Comparison of ENCODE assay signal across 1 cellular context in genomic region chr4:20354120-20354519, GRCh38.
TF ChIP-seq lines count a peak whose summit lies in the region.

No MANE protein-coding gene starts in this region.

TF ChIP-seq in HEK293, 187 proteins besides CTCF, POLR2A, EP300 and RAD21 (continued from another document and continues in another):
- TF ChIP-seq, protein P1, sequence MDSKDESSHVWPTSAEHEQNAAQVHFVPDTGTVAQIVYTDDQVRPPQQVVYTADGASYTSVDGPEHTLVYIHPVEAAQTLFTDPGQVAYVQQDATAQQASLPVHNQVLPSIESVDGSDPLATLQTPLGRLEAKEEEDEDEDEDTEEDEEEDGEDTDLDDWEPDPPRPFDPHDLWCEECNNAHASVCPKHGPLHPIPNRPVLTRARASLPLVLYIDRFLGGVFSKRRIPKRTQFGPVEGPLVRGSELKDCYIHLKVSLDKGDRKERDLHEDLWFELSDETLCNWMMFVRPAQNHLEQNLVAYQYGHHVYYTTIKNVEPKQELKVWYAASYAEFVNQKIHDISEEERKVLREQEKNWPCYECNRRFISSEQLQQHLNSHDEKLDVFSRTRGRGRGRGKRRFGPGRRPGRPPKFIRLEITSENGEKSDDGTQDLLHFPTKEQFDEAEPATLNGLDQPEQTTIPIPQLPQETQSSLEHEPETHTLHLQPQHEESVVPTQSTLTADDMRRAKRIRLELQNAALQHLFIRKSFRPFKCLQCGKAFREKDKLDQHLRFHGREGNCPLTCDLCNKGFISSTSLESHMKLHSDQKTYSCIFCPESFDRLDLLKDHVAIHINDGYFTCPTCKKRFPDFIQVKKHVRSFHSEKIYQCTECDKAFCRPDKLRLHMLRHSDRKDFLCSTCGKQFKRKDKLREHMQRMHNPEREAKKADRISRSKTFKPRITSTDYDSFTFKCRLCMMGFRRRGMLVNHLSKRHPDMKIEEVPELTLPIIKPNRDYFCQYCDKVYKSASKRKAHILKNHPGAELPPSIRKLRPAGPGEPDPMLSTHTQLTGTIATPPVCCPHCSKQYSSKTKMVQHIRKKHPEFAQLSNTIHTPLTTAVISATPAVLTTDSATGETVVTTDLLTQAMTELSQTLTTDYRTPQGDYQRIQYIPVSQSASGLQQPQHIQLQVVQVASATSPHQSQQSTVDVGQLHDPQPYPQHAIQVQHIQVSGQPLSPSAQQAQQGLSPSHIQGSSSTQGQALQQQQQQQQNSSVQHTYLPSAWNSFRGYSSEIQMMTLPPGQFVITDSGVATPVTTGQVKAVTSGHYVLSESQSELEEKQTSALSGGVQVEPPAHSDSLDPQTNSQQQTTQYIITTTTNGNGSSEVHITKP (tag by site-specific recombination; IDR thresholded peaks at IDR 0.05) = no peak
- no peak for TF ChIP-seq ZNF324 (tag by site-specific recombination; IDR thresholded peaks at IDR 0.05)
- no peak for TF ChIP-seq ZNF658 (tag by site-specific recombination; IDR thresholded peaks at IDR 0.05)
- no peak for TF ChIP-seq ZIC2 (tag by site-specific recombination; IDR thresholded peaks at IDR 0.05)
- no peak for TF ChIP-seq ZNF621 (tag by site-specific recombination; IDR thresholded peaks at IDR 0.05)
- no peak for TF ChIP-seq ZNF580 (tag by site-specific recombination; IDR thresholded peaks at IDR 0.05)
- TF ChIP-seq, protein P2, sequence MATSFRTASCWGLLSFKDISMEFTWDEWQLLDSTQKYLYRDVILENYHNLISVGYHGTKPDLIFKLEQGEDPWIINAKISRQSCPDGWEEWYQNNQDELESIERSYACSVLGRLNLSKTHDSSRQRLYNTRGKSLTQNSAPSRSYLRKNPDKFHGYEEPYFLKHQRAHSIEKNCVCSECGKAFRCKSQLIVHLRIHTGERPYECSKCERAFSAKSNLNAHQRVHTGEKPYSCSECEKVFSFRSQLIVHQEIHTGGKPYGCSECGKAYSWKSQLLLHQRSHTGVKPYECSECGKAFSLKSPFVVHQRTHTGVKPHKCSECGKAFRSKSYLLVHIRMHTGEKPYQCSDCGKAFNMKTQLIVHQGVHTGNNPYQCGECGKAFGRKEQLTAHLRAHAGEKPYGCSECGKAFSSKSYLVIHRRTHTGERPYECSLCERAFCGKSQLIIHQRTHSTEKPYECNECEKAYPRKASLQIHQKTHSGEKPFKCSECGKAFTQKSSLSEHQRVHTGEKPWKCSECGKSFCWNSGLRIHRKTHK (tag by site-specific recombination; IDR thresholded peaks at IDR 0.05) = no peak
- TF ChIP-seq ZNF610 (tag by site-specific recombination; IDR thresholded peaks at IDR 0.05; ENCODE audit: borderline replicate concordance) = 0 out of 2 replicates have a peak, but pooled peaks have one; percentile 19
- no peak for TF ChIP-seq ZNF521 (tag by site-specific recombination; IDR thresholded peaks at IDR 0.05)
- no peak for TF ChIP-seq ZNF341 (tag by site-specific recombination; IDR thresholded peaks at IDR 0.05; ENCODE audit: low read depth)
- no peak for TF ChIP-seq ZNF571 (tag by site-specific recombination; IDR thresholded peaks at IDR 0.05)
- TF ChIP-seq ZEB2 (tag by site-specific recombination; IDR thresholded peaks at IDR 0.05) = peak; percentile 34; the same call in 1 of the 2 replicates
- TF ChIP-seq ZBTB11 (tag by site-specific recombination; conservative IDR thresholded peaks at IDR 0.05; ENCODE audit: low read depth) = no peak
- peak; percentile 43; the same call in 1 of the 2 replicates for TF ChIP-seq ZNF629 (tag by site-specific recombination; IDR thresholded peaks at IDR 0.05)
- no peak for TF ChIP-seq ZNF501 (tag by site-specific recombination; IDR thresholded peaks at IDR 0.05)
- TF ChIP-seq ZBTB48 (tag by site-specific recombination; IDR thresholded peaks at IDR 0.05) = no peak
- no peak for TF ChIP-seq HOXA7 (CRISPR knock-in tag; IDR thresholded peaks at IDR 0.05; ENCODE audit: borderline replicate concordance)
- TF ChIP-seq ZNF785 (tag by site-specific recombination; IDR thresholded peaks at IDR 0.05) = no peak
- no peak for TF ChIP-seq ZNF24 (tag by site-specific recombination; IDR thresholded peaks at IDR 0.05)
- peak; percentile 77 for TF ChIP-seq PRDM1 (tag by site-specific recombination; IDR thresholded peaks at IDR 0.05)
- no peak for TF ChIP-seq ZNF132 (tag by site-specific recombination; IDR thresholded peaks at IDR 0.05; ENCODE audit: borderline replicate concordance)
- TF ChIP-seq ZNF354C (tag by site-specific recombination; IDR thresholded peaks at IDR 0.05; ENCODE audit: borderline replicate concordance, low read depth) = no peak
- TF ChIP-seq ZNF202 (tag by site-specific recombination; IDR thresholded peaks at IDR 0.05; ENCODE audit: borderline replicate concordance) = no peak
- TF ChIP-seq ZNF555 (tag by site-specific recombination; conservative IDR thresholded peaks at IDR 0.05) = no peak
- no peak for TF ChIP-seq ZBTB17 (tag by site-specific recombination; IDR thresholded peaks at IDR 0.05)
- TF ChIP-seq WT1 (tag by site-specific recombination; IDR thresholded peaks at IDR 0.05) = 0 out of 2 replicates have a peak, but pooled peaks have one; percentile 49
- no peak for TF ChIP-seq ZNF266 (tag by site-specific recombination; IDR thresholded peaks at IDR 0.05; ENCODE audit: low read depth)
- TF ChIP-seq, protein P3, sequence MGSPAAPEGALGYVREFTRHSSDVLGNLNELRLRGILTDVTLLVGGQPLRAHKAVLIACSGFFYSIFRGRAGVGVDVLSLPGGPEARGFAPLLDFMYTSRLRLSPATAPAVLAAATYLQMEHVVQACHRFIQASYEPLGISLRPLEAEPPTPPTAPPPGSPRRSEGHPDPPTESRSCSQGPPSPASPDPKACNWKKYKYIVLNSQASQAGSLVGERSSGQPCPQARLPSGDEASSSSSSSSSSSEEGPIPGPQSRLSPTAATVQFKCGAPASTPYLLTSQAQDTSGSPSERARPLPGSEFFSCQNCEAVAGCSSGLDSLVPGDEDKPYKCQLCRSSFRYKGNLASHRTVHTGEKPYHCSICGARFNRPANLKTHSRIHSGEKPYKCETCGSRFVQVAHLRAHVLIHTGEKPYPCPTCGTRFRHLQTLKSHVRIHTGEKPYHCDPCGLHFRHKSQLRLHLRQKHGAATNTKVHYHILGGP (tag by site-specific recombination; IDR thresholded peaks at IDR 0.05) = peak; percentile 26; the same call in 1 of the 2 replicates
- no peak for TF ChIP-seq ZNF175 (tag by site-specific recombination; IDR thresholded peaks at IDR 0.05)
- TF ChIP-seq, protein P4, sequence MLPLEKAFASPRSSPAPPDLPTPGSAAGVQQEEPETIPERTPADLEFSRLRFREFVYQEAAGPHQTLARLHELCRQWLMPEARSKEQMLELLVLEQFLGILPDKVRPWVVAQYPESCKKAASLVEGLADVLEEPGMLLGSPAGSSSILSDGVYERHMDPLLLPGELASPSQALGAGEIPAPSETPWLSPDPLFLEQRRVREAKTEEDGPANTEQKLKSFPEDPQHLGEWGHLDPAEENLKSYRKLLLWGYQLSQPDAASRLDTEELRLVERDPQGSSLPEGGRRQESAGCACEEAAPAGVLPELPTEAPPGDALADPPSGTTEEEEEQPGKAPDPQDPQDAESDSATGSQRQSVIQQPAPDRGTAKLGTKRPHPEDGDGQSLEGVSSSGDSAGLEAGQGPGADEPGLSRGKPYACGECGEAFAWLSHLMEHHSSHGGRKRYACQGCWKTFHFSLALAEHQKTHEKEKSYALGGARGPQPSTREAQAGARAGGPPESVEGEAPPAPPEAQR (tag by site-specific recombination; IDR thresholded peaks at IDR 0.05) = no peak
- TF ChIP-seq, protein P5, sequence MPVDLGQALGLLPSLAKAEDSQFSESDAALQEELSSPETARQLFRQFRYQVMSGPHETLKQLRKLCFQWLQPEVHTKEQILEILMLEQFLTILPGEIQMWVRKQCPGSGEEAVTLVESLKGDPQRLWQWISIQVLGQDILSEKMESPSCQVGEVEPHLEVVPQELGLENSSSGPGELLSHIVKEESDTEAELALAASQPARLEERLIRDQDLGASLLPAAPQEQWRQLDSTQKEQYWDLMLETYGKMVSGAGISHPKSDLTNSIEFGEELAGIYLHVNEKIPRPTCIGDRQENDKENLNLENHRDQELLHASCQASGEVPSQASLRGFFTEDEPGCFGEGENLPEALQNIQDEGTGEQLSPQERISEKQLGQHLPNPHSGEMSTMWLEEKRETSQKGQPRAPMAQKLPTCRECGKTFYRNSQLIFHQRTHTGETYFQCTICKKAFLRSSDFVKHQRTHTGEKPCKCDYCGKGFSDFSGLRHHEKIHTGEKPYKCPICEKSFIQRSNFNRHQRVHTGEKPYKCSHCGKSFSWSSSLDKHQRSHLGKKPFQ (tag by site-specific recombination; IDR thresholded peaks at IDR 0.05) = no peak
- no peak for TF ChIP-seq ZNF138 (tag by site-specific recombination; IDR thresholded peaks at IDR 0.05; ENCODE audit: borderline replicate concordance)
- no peak for TF ChIP-seq ZNF169 (tag by site-specific recombination; IDR thresholded peaks at IDR 0.05)
- TF ChIP-seq, protein P6, sequence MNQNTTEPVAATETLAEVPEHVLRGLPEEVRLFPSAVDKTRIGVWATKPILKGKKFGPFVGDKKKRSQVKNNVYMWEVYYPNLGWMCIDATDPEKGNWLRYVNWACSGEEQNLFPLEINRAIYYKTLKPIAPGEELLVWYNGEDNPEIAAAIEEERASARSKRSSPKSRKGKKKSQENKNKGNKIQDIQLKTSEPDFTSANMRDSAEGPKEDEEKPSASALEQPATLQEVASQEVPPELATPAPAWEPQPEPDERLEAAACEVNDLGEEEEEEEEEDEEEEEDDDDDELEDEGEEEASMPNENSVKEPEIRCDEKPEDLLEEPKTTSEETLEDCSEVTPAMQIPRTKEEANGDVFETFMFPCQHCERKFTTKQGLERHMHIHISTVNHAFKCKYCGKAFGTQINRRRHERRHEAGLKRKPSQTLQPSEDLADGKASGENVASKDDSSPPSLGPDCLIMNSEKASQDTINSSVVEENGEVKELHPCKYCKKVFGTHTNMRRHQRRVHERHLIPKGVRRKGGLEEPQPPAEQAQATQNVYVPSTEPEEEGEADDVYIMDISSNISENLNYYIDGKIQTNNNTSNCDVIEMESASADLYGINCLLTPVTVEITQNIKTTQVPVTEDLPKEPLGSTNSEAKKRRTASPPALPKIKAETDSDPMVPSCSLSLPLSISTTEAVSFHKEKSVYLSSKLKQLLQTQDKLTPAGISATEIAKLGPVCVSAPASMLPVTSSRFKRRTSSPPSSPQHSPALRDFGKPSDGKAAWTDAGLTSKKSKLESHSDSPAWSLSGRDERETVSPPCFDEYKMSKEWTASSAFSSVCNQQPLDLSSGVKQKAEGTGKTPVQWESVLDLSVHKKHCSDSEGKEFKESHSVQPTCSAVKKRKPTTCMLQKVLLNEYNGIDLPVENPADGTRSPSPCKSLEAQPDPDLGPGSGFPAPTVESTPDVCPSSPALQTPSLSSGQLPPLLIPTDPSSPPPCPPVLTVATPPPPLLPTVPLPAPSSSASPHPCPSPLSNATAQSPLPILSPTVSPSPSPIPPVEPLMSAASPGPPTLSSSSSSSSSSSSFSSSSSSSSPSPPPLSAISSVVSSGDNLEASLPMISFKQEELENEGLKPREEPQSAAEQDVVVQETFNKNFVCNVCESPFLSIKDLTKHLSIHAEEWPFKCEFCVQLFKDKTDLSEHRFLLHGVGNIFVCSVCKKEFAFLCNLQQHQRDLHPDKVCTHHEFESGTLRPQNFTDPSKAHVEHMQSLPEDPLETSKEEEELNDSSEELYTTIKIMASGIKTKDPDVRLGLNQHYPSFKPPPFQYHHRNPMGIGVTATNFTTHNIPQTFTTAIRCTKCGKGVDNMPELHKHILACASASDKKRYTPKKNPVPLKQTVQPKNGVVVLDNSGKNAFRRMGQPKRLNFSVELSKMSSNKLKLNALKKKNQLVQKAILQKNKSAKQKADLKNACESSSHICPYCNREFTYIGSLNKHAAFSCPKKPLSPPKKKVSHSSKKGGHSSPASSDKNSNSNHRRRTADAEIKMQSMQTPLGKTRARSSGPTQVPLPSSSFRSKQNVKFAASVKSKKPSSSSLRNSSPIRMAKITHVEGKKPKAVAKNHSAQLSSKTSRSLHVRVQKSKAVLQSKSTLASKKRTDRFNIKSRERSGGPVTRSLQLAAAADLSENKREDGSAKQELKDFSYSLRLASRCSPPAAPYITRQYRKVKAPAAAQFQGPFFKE (tag by site-specific recombination; IDR thresholded peaks at IDR 0.05; ENCODE audit: borderline replicate concordance) = no peak
- TF ChIP-seq SP7 (tag by site-specific recombination; IDR thresholded peaks at IDR 0.05) = peak; percentile 62; the same call in 1 of the 2 replicates
- no peak for TF ChIP-seq ELK4 (IDR thresholded peaks at IDR 0.05; ENCODE audit: borderline replicate concordance, low read depth, low read length)
